8 cellular contexts compared by ENCODE assay signal in the genomic region with DNA sequence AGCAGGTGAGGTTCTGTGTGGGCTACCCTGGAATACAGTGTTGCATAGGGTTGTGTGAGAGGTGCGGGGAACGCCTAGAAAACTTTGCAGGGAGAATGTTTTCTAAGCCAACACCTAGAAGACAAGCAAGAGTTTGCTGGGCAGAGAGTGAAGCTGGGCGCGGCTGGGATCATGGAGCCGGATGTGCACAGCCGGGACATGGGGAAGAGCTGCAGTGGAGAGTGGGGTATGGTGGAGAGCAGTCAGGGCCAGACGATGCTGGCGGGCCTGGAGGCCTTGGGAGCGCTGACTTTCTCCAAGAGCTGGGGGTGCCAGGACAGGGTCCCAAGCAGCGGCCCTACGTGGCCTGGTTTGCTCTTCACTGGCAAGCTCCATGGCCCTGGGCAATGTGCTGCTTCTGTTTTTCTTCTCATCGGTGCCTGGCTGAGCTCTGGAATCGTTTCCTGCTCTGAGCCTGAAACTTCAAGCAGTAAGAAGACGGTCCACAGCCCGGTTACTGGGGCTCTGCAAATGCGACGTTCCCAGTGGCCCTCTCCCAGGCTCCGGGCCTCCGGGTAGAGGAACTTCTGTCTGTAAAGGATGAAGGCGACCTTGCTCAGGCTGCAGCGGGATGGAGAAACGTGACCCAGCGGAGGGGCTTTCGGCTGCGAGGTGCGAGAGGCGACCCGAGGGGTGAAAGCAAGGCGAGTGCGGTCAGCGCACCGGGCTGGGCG. TPM values are rescaled to one million over a fixed set of nuclear protein-coding genes. Genes with fewer than 3 reads are reported as not detected.
DNase-seq lines count a peak whose midpoint lies in the region; ATAC-seq lines count a peak whose summit lies in the region.

No MANE protein-coding gene starts in this region.

- H3K4me3 ChIP-seq in SK-N-MC (peak overlapping the region; percentile 84), duodenal mucosa (ENCODE audit: low read depth in 1 of 2, low read length in 2 of 2) (peak overlapping the region; percentile 78 to 85)

- peak overlapping the region; percentile 71 for H3K27ac Mint-ChIP-seq in activated CD4-positive, alpha-beta T cell treated with anti-CD3 and anti-CD28 coated beads for 36 hours
- H3K27ac Mint-ChIP-seq in stimulated activated naive CD8-positive, alpha-beta T cell treated with anti-CD3 and anti-CD28 coated beads, Interleukin-15, amount 100 ng/mL, for 72 hours: peak overlapping the region; percentile 69 to 94

- peak overlapping the region; percentile 69 for H3K9ac ChIP-seq in SK-N-MC (ENCODE audit: insufficient read length)
- peak overlapping the region; percentile 81 to 94 for H3K9ac ChIP-seq in duodenal mucosa (ENCODE audit: low read depth in 1 of 2, low read length in 2 of 2)

- no peaks in the 10 kb centered on the region for H3K36me3 Mint-ChIP-seq in activated CD4-positive, alpha-beta T cell treated with anti-CD3 and anti-CD28 coated beads for 36 hours (ENCODE audit: low read depth)

- peak; percentile 39 for DNase-seq in activated CD4-positive, alpha-beta T cell treated with anti-CD3 and anti-CD28 coated beads for 36 hours
- DNase-seq in activated CD4-positive, alpha-beta T cell treated with anti-CD3 and anti-CD28 coated beads for 1 hour: no peak
- no peak for DNase-seq in SK-N-MC (ENCODE audit: low read depth, low spot score)
- peak; percentile 21 to 57 for DNase-seq in lung microvascular endothelial cell (ENCODE audit: low read depth in 2 of 2)
- no peak for DNase-seq in stimulated activated naive CD8-positive, alpha-beta T cell treated with anti-CD3 and anti-CD28 coated beads, Interleukin-15, amount 100 ng/mL, for 72 hours
- no peak for DNase-seq in mesenteric fat pad (ENCODE audit: low spot score)

- peak; percentile 11 for ATAC-seq in activated CD4-positive, alpha-beta T cell treated with anti-CD3 and anti-CD28 coated beads for 36 hours
- peak; percentile 32 for ATAC-seq in HG02884 (IDR thresholded peaks at IDR 0.05; ENCODE audit: unreplicated experiment)
- peak; percentile 27 for ATAC-seq in stimulated activated naive CD8-positive, alpha-beta T cell treated with anti-CD3 and anti-CD28 coated beads, Interleukin-15, amount 100 ng/mL, for 72 hours

- H3K9me3 ChIP-seq in SK-N-MC (ENCODE audit: low read depth, low read length): no peaks in the 10 kb centered on the region
- H3K9me3 ChIP-seq in duodenal mucosa (ENCODE audit: control insufficient read depth in 1 of 2, low read length in 2 of 2): no peaks in the 10 kb centered on the region

- H3K27ac ChIP-seq in SK-N-MC (no peak overlapping the region), duodenal mucosa (ENCODE audit: low read depth, low read length) (peak overlapping the region; percentile 89)

- H3K36me3 ChIP-seq in SK-N-MC (ENCODE audit: insufficient read depth, low read length) (no peaks in the 10 kb centered on the region), duodenal mucosa (ENCODE audit: control insufficient read depth in 1 of 2, insufficient read depth in 2 of 2, low read length in 2 of 2) (no peaks in the 10 kb centered on the region)

- peaks cover 13 to 15% of the 10 kb centered on the region in 2 donors for H3K27me3 ChIP-seq in duodenal mucosa (ENCODE audit: control insufficient read depth in 1 of 2, insufficient read depth in 2 of 2, low read length in 2 of 2)

- CTCF ChIA-PET in activated CD4-positive, alpha-beta T cell treated with anti-CD3 and anti-CD28 coated beads for 36 hours (lab: Charles Lee): interaction anchor here (0.7 to 5.3 kb wide), 36 partner anchors 8 to 443 kb away, joined by 3 to 92 read pairs (median 4); no protein-coding TSS in a partner anchor

- intact Hi-C loops in activated CD4-positive, alpha-beta T cell treated with anti-CD3 and anti-CD28 coated beads for 36 hours (cut with DNase I, micrococcal nuclease): loop anchor here (1.0 kb wide), 5 partner anchors 78 to 211 kb away; partner anchors contain the start of gene CD46 (in 1 of the 2)

- peaks cover 2% of the 10 kb centered on the region for H3K4me1 Mint-ChIP-seq in activated CD4-positive, alpha-beta T cell treated with anti-CD3 and anti-CD28 coated beads for 36 hours
- H3K4me1 Mint-ChIP-seq in stimulated activated naive CD8-positive, alpha-beta T cell treated with anti-CD3 and anti-CD28 coated beads, Interleukin-15, amount 100 ng/mL, for 72 hours: peaks cover 26% of the 10 kb centered on the region

- peaks cover 16 to 17% of the 10 kb centered on the region in 2 donors for H3K4me1 ChIP-seq in duodenal mucosa (ENCODE audit: control insufficient read depth in 1 of 2, insufficient read depth in 2 of 2, low read length in 2 of 2)

- peak overlapping the region; percentile 75 for H3K4me3 Mint-ChIP-seq in activated CD4-positive, alpha-beta T cell treated with anti-CD3 and anti-CD28 coated beads for 36 hours
- peak overlapping the region; percentile 86 to 89 for H3K4me3 Mint-ChIP-seq in stimulated activated naive CD8-positive, alpha-beta T cell treated with anti-CD3 and anti-CD28 coated beads, Interleukin-15, amount 100 ng/mL, for 72 hours

- no peaks in the 10 kb centered on the region for H3K9me3 Mint-ChIP-seq in activated CD4-positive, alpha-beta T cell treated with anti-CD3 and anti-CD28 coated beads for 36 hours (ENCODE audit: low read depth)
- H3K9me3 Mint-ChIP-seq in stimulated activated naive CD8-positive, alpha-beta T cell treated with anti-CD3 and anti-CD28 coated beads, Interleukin-15, amount 100 ng/mL, for 72 hours: no peaks in the 10 kb centered on the region

- H3K27me3 Mint-ChIP-seq in activated CD4-positive, alpha-beta T cell treated with anti-CD3 and anti-CD28 coated beads for 36 hours: peaks cover 24% of the 10 kb centered on the region
- peaks cover 47% of the 10 kb centered on the region for H3K27me3 Mint-ChIP-seq in stimulated activated naive CD8-positive, alpha-beta T cell treated with anti-CD3 and anti-CD28 coated beads, Interleukin-15, amount 100 ng/mL, for 72 hours

- POLR2A ChIA-PET in activated CD4-positive, alpha-beta T cell treated with anti-CD3 and anti-CD28 coated beads for 36 hours (lab: Charles Lee): no interaction called here

RNA-seq across cellular contexts. Expression of gene CD34, which starts 51.9 kb away (rescaled TPM):
- total RNA-seq in activated CD4-positive, alpha-beta T cell treated with anti-CD3 and anti-CD28 coated beads for 36 hours: under 1 TPM; 0.02 to 0.04 TPM
- total RNA-seq in lung microvascular endothelial cell (14.7 and 25.9 TPM in 2 replicates), mesenteric fat pad (45.5 TPM)

Comparison
In these comparisons a context has a peak if more than half of its experiments do, and no peak if none do; other contexts are left out.
1. DNase-seq: peak in activated CD4-positive, alpha-beta T cell treated with anti-CD3 and anti-CD28 coated beads for 36 hours (single experiment) and lung microvascular endothelial cell (2 of 2); none in activated CD4-positive, alpha-beta T cell treated with anti-CD3 and anti-CD28 coated beads for 1 hour (single experiment), SK-N-MC (single experiment), stimulated activated naive CD8-positive, alpha-beta T cell treated with anti-CD3 and anti-CD28 coated beads, Interleukin-15, amount 100 ng/mL, for 72 hours (0 of 2) and mesenteric fat pad (single experiment).
2. RNA of gene CD34, which starts 51.9 kb away (total RNA-seq): 45.5 TPM in mesenteric fat pad (single experiment) and 14.7 to 25.9 TPM in lung microvascular endothelial cell; 0.02 to 0.04 TPM in activated CD4-positive, alpha-beta T cell treated with anti-CD3 and anti-CD28 coated beads for 36 hours; every median in the first group is over 10 times any median in the second.
3. Peak in every context shown above with its lines, with median percentiles within 50 percentile points of each other: ATAC-seq.